In genomic region chr11:16969010-16970004, GRCh38 we compare ENCODE assay signal across 1 cellular context.
TF ChIP-seq lines count a peak whose summit lies in the region.

No MANE protein-coding gene starts in this region.

TF ChIP-seq in WTC11, 78 proteins besides CTCF, POLR2A, EP300 and RAD21 (continued from another document):
- TF ChIP-seq PREB (CRISPR knock-in tag; IDR thresholded peaks at IDR 0.05; ENCODE audit: borderline replicate concordance) (no peak), RORB (CRISPR knock-in tag; IDR thresholded peaks at IDR 0.05) (no peak), E2F4 (CRISPR knock-in tag; IDR thresholded peaks at IDR 0.05; ENCODE audit: borderline replicate concordance, low read depth) (no peak), SOX15 (CRISPR knock-in tag; IDR thresholded peaks at IDR 0.05) (no peak), USF2 (CRISPR knock-in tag; IDR thresholded peaks at IDR 0.05) (no peak), E2F1 (CRISPR knock-in tag; IDR thresholded peaks at IDR 0.05) (no peak), MXD4 (CRISPR knock-in tag; IDR thresholded peaks at IDR 0.05; ENCODE audit: borderline replicate concordance) (no peak), FOXJ3 (CRISPR knock-in tag; IDR thresholded peaks at IDR 0.05; ENCODE audit: borderline replicate concordance) (no peak), ZNF423 (CRISPR knock-in tag; IDR thresholded peaks at IDR 0.05) (no peak), ESRRA (CRISPR knock-in tag; IDR thresholded peaks at IDR 0.05; ENCODE audit: borderline replicate concordance) (no peak), ZNF317 (CRISPR knock-in tag; IDR thresholded peaks at IDR 0.05; ENCODE audit: borderline replicate concordance, low read depth) (no peak)
TF ChIP-seq in WTC11: peak in this region for 0.
